In the genomic region with DNA sequence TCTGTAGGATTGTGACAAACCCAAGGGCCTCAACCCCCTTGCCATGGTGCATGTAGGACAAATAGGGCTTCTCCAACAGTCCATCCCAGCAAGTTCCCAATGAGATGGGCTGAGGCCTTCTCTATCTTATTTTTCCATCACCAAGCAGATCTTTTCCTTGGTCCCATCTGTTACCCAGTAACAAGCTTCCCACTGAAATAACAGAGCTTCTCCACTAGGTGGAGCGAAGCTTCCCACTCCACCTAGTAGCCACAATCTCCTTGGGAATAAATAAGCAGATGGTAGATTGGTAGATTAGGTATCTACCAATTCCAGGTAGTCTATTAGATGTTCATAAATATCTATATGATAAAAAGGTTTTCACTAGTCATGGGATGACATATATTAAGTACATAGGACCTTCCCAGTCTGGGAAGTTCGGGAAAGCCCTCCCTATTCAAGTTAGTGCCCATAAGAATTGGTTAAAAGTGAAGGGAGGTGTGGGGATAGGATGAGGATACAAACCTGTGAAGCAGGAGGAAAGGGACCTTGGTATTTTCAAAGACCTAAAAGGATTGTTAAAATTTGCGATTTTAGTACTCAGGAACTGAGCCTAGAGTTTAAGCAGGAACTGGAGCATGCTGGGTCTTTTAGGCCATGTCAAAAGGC, we compare ENCODE assay signal across 7 cellular contexts.
DNase-seq lines count a peak whose midpoint lies in the region; ATAC-seq and TF ChIP-seq lines count a peak whose summit lies in the region.

No MANE protein-coding gene starts in this region.

- peak; percentile 40 for TF ChIP-seq CTCF in GM10248 (IDR thresholded peaks at IDR 0.05; ENCODE audit: control extremely low read depth, extremely low read depth, low read depth, missing control alignments)

- ATAC-seq in HG03432 (IDR thresholded peaks at IDR 0.05; ENCODE audit: unreplicated experiment), result peak; percentile 59

- CTCF ChIA-PET in GM10248 (lab: Yijun Ruan, JAX), result interaction anchor here (1.0 to 2.1 kb wide), 5 partner anchors 10 to 370 kb away, joined by 3 to 10 read pairs (median 5); no protein-coding TSS in a partner anchor

- POLR2A ChIA-PET in GM10248 (lab: Yijun Ruan, JAX), result no interaction called here

- peak; percentile 29 for DNase-seq in GM10248 (ENCODE audit: extremely low spot score)
- peak; percentile 6 for DNase-seq in amniotic epithelial cell (ENCODE audit: low read depth)
- peak; percentile 3 for DNase-seq in medulla oblongata (ENCODE audit: extremely low spot score)
- DNase-seq in NCI-H2107 (lab: John Stamatoyannopoulos, UW), result no peak
- DNase-seq in NCI-H226, result no peak
- no peak for DNase-seq in putamen (ENCODE audit: low spot score)

Comparison
In these comparisons a context has a peak if more than half of its experiments do, and no peak if none do; other contexts are left out.
1. DNase-seq: peak in GM10248 (single experiment), amniotic epithelial cell (single experiment) and medulla oblongata (single experiment); none in NCI-H2107 (single experiment), NCI-H226 (single experiment) and putamen (single experiment).